1 cellular context compared by ENCODE assay signal in genomic region chr6:13765570-13765969, GRCh38.
TF ChIP-seq lines count a peak whose summit lies in the region.

No MANE protein-coding gene starts in this region.

TF ChIP-seq in IMR-90, 13 proteins besides CTCF, POLR2A, EP300 and RAD21:
- no peak for TF ChIP-seq SMC3 (IDR thresholded peaks at IDR 0.05; ENCODE audit: low read depth, low read length)
- TF ChIP-seq USF2 (IDR thresholded peaks at IDR 0.05; ENCODE audit: low read depth, low read length) = no peak
- TF ChIP-seq MAZ (IDR thresholded peaks at IDR 0.05; ENCODE audit: borderline replicate concordance, low read depth, low read length) = no peak
- no peak for TF ChIP-seq MXI1 (IDR thresholded peaks at IDR 0.05; ENCODE audit: borderline replicate concordance, low read depth, low read length)
- no peak for TF ChIP-seq RCOR1 (IDR thresholded peaks at IDR 0.05; ENCODE audit: insufficient replicate concordance, low read length)
